13 cellular contexts compared by ENCODE assay signal in the genomic region with DNA sequence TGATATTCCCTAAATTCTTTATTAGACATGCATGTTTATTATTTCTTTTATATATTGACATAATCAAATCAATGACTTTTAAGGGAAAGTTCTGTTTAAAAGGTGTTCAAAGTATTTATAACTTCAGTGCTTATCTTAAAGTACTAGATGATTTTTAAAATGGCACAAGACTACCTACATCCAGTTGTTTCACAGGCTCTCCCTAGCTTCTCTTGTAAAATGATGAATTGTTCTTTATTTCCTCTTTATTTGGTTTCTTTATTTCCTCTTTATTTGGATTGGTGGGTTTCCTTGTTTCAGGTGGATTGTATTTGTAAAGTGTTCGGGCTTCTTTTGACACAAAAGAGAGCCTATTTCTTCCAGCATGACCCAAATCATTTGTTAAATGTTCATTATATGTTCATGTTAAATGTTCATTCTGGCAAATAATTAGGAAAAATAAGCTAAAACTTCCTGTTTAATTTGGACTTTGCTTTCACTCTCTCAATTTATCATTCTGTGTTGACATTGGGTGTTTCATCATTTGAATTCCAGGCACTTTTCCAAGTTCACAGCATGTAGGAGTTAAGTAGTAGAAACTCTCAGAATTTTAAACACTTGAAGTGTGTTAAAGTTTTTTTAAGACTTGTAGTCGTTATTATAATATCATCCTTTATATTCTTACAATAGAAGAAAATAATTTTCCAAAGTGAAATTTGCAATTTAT. TPM values are rescaled to one million over a fixed set of nuclear protein-coding genes. Genes with fewer than 3 reads are reported as not detected.
DNase-seq lines count a peak whose midpoint lies in the region; ATAC-seq and TF ChIP-seq lines count a peak whose summit lies in the region.
"Had no signal": no experiment of that assay in that cellular context is flagged by ENCODE, and none has a peak within 500 bp of the region (broad histone marks: within the 10 kb centered on the region; RNA-seq: fewer than 3 reads in every experiment).

No MANE protein-coding gene starts in this region.

- H3K9me3 ChIP-seq in naive thymus-derived CD4-positive, alpha-beta T cell (ENCODE audit: control insufficient read depth in 2 of 3, low read length in 3 of 3): no peaks in the 10 kb centered on the region
- H3K9me3 ChIP-seq: Caco-2 had no signal

- H3K27ac ChIP-seq in naive thymus-derived CD4-positive, alpha-beta T cell (ENCODE audit: low read depth, low read length): no peak overlapping the region

- H3K4me1 Mint-ChIP-seq in nephron: peaks cover 6% of the 10 kb centered on the region
- H3K4me1 Mint-ChIP-seq in natural killer cell: no peaks in the 10 kb centered on the region
- H3K4me1 Mint-ChIP-seq in naive thymus-derived CD4-positive, alpha-beta T cell: no peaks in the 10 kb centered on the region

- DNase-seq in DMS79 (lab: John Stamatoyannopoulos, UW): peak; percentile 7
- DNase-seq in NCI-H748 (lab: John Stamatoyannopoulos, UW; ENCODE audit: unreplicated experiment): peak; percentile 43
- DNase-seq in epithelial cell of esophagus (ENCODE audit: low read depth): peak; percentile 48
- DNase-seq in natural killer cell: no peak
- DNase-seq in activated CD4-positive, alpha-beta T cell treated with anti-CD3 and anti-CD28 coated beads, Interleukin-2, amount 50 U/mL, for 4 hours: no peak
- no peak for DNase-seq in naive thymus-derived CD4-positive, alpha-beta T cell
- DNase-seq: activated CD8-positive, alpha-beta memory T cell treated with anti-CD3 and anti-CD28 coated beads for 24 hours; Caco-2; HFFc6 had no signal

- H3K9me3 Mint-ChIP-seq in nephron (no peaks in the 10 kb centered on the region), natural killer cell (peaks cover 9 to 11% of the 10 kb centered on the region in 2 donors)
- H3K9me3 Mint-ChIP-seq in naive thymus-derived CD4-positive, alpha-beta T cell: peaks cover 0 to 17% (median 2%) of the 10 kb centered on the region in 11 donors
- H3K9me3 Mint-ChIP-seq: HFFc6 had no signal

- no peaks in the 10 kb centered on the region for H3K4me1 ChIP-seq in naive thymus-derived CD4-positive, alpha-beta T cell (ENCODE audit: control insufficient read depth in 2 of 2, insufficient read depth in 2 of 2, low read length in 2 of 2)

- ATAC-seq in HG02981 (IDR thresholded peaks at IDR 0.05; ENCODE audit: unreplicated experiment): no peak
- ATAC-seq in natural killer cell: no peak
- ATAC-seq in naive thymus-derived CD4-positive, alpha-beta T cell: no peak
- ATAC-seq: sciatic nerve, SK-N-SH treated with all-trans-retinoic acid at 6 μM for 48 hours had no signal

- H3K36me3 Mint-ChIP-seq in nephron (ENCODE audit: low read depth): no peaks in the 10 kb centered on the region
- H3K36me3 Mint-ChIP-seq in natural killer cell: no peaks in the 10 kb centered on the region
- no peaks in the 10 kb centered on the region for H3K36me3 Mint-ChIP-seq in naive thymus-derived CD4-positive, alpha-beta T cell

- CTCF ChIA-PET in naive thymus-derived CD4-positive, alpha-beta T cell (lab: Charles Lee): no interaction called here

- H3K4me3 ChIP-seq in epithelial cell of esophagus (ENCODE audit: low read length): no peak overlapping the region
- H3K4me3 ChIP-seq in naive thymus-derived CD4-positive, alpha-beta T cell (ENCODE audit: low read length): no peak overlapping the region

- TF ChIP-seq CTCF in epithelial cell of esophagus (IDR thresholded peaks at IDR 0.05; ENCODE audit: insufficient read depth, low read depth, low read length, missing control alignments): no peak
- no peak for TF ChIP-seq CTCF in nephron (IDR thresholded peaks at IDR 0.05; ENCODE audit: unreplicated experiment in 3 of 3)
- no peak for TF ChIP-seq CTCF in natural killer cell (IDR thresholded peaks at IDR 0.05)

- H3K36me3 ChIP-seq in naive thymus-derived CD4-positive, alpha-beta T cell (ENCODE audit: control insufficient read depth in 2 of 3, insufficient read depth in 3 of 3, low read length in 3 of 3): no peaks in the 10 kb centered on the region

- no peaks in the 10 kb centered on the region for H3K27me3 Mint-ChIP-seq in nephron (ENCODE audit: low read depth)
- no peaks in the 10 kb centered on the region for H3K27me3 Mint-ChIP-seq in natural killer cell (ENCODE audit: low read depth in 2 of 2)
- no peaks in the 10 kb centered on the region for H3K27me3 Mint-ChIP-seq in naive thymus-derived CD4-positive, alpha-beta T cell

- POLR2A ChIA-PET in naive thymus-derived CD4-positive, alpha-beta T cell (lab: Charles Lee): no interaction called here

- H3K27me3 ChIP-seq in naive thymus-derived CD4-positive, alpha-beta T cell (ENCODE audit: control insufficient read depth in 2 of 2, insufficient read depth in 2 of 2, low read length in 2 of 2): no peaks in the 10 kb centered on the region

- H3K4me3 Mint-ChIP-seq in nephron (no peak overlapping the region), natural killer cell (no peak overlapping the region)
- H3K4me3 Mint-ChIP-seq in naive thymus-derived CD4-positive, alpha-beta T cell: no peak overlapping the region
- H3K4me3 Mint-ChIP-seq: HFFc6 had no signal

- H3K27ac Mint-ChIP-seq in nephron (peak overlapping the region; percentile 23 to 77 (median 49)), natural killer cell (no peak overlapping the region)
- H3K27ac Mint-ChIP-seq in naive thymus-derived CD4-positive, alpha-beta T cell: no peak overlapping the region
- H3K27ac Mint-ChIP-seq: HFFc6 had no signal

- intact Hi-C loops in natural killer cell (cut with micrococcal nuclease): no loop called here
- intact Hi-C loops in naive thymus-derived CD4-positive, alpha-beta T cell (cut with micrococcal nuclease): no loop called here

RNA-seq across cellular contexts. Expression of a gene that starts 24.6 kb away (rescaled TPM):
- total RNA-seq in natural killer cell: not detected
- total RNA-seq in naive thymus-derived CD4-positive, alpha-beta T cell: not detected
- polyA plus RNA-seq in naive thymus-derived CD4-positive, alpha-beta T cell: not detected
- total RNA-seq: HFFc6 had no signal

Comparison
In these comparisons a context has a peak if more than half of its experiments do, and no peak if none do; other contexts are left out.
1. DNase-seq: peak in DMS79 (single experiment), NCI-H748 (single experiment) and epithelial cell of esophagus (single experiment); none in natural killer cell (single experiment), activated CD4-positive, alpha-beta T cell treated with anti-CD3 and anti-CD28 coated beads, Interleukin-2, amount 50 U/mL, for 4 hours (0 of 2) and naive thymus-derived CD4-positive, alpha-beta T cell (0 of 9).
2. H3K27ac Mint-ChIP-seq: peak in nephron (3 of 3); none in natural killer cell (0 of 2) and naive thymus-derived CD4-positive, alpha-beta T cell (0 of 9).